In genomic region chr12:101927042-101927441, GRCh38 we compare ENCODE assay signal across 25 cellular contexts. TPM values are rescaled to one million over a fixed set of nuclear protein-coding genes. Genes with fewer than 3 reads are reported as not detected.
DNase-seq lines count a peak whose midpoint lies in the region; ATAC-seq and TF ChIP-seq lines count a peak whose summit lies in the region.
"Had no signal": no experiment of that assay in that cellular context is flagged by ENCODE, and none has a peak within 500 bp of the region (broad histone marks: within the 10 kb centered on the region; RNA-seq: fewer than 3 reads in every experiment).

No MANE protein-coding gene starts in this region.

- H3K27ac Mint-ChIP-seq in CD4-positive, alpha-beta T cell = no peak overlapping the region
- H3K27ac Mint-ChIP-seq: activated CD4-positive, alpha-beta T cell treated with anti-CD3 and anti-CD28 coated beads for 36 hours; H9 had no signal

- no peak for TF ChIP-seq POLR2A in breast epithelium (IDR thresholded peaks at IDR 0.05)

- no peak for ATAC-seq in CD4-positive, alpha-beta T cell (ENCODE audit: poor library complexity)
- ATAC-seq: activated CD4-positive, alpha-beta T cell treated with anti-CD3 and anti-CD28 coated beads for 36 hours; gastrocnemius medialis; SK-N-SH treated with all-trans-retinoic acid at 6 μM for 48 hours had no signal

- TF ChIP-seq CTCF in AG10803 (conservative IDR thresholded peaks at IDR 0.05; ENCODE audit: low read length) (no peak), breast epithelium (IDR thresholded peaks at IDR 0.05) (no peak)
- TF ChIP-seq CTCF in CD4-positive, alpha-beta T cell (IDR thresholded peaks at IDR 0.05) = no peak

- peak overlapping the region; percentile 12 for H3K9ac ChIP-seq in mesenchymal stem cell (ENCODE audit: low read length)

- H3K4me3 ChIP-seq in AG10803 (ENCODE audit: low read length) (no peak overlapping the region), mesenchymal stem cell (ENCODE audit: insufficient read depth in 1 of 2, low read depth in 1 of 2, low read length in 2 of 2) (no peak overlapping the region), breast epithelium (no peak overlapping the region)
- H3K4me3 ChIP-seq: gastrocnemius medialis, lower lobe of right lung had no signal

- no peaks in the 10 kb centered on the region for H3K4me1 Mint-ChIP-seq in CD4-positive, alpha-beta T cell (ENCODE audit: low read depth)
- H3K4me1 Mint-ChIP-seq: activated CD4-positive, alpha-beta T cell treated with anti-CD3 and anti-CD28 coated beads for 36 hours; H9 had no signal

- no peak overlapping the region for H2BK12ac ChIP-seq in mesenchymal stem cell (ENCODE audit: low read length in 2 of 2)

- H2AK5ac ChIP-seq in mesenchymal stem cell (ENCODE audit: low read length, severe bottlenecking) = no peak overlapping the region

- no peak overlapping the region for H4K91ac ChIP-seq in mesenchymal stem cell (ENCODE audit: low read length)

- no peak overlapping the region for H3K18ac ChIP-seq in mesenchymal stem cell (ENCODE audit: low read depth in 1 of 2, low read length in 2 of 2)

- H3K9me3 Mint-ChIP-seq in CD4-positive, alpha-beta T cell = no peaks in the 10 kb centered on the region

- CTCF ChIA-PET in CD4-positive, alpha-beta T cell (lab: Charles Lee) = no interaction called here

- no peak overlapping the region for H4K8ac ChIP-seq in mesenchymal stem cell (ENCODE audit: low read length)

- intact Hi-C loops in CD4-positive, alpha-beta T cell (cut with DNase I, micrococcal nuclease) = no loop called here
- intact Hi-C loops in breast epithelium (cut with DNase I; ENCODE audit: low total_unique reads) = no loop called here

- H3K4ac ChIP-seq in mesenchymal stem cell (ENCODE audit: low read depth in 1 of 2, low read length in 2 of 2) = no peak overlapping the region

- H3K27me3 ChIP-seq in mesenchymal stem cell (ENCODE audit: control insufficient read depth in 1 of 2, insufficient read depth in 1 of 2, low read length in 2 of 2) (no peaks in the 10 kb centered on the region), breast epithelium (no peaks in the 10 kb centered on the region)
- no peaks in the 10 kb centered on the region for H3K27me3 ChIP-seq in CD4-positive, alpha-beta T cell (ENCODE audit: control insufficient read depth, insufficient read depth, low read length)
- H3K27me3 ChIP-seq: gastrocnemius medialis had no signal

- no peak overlapping the region for H2BK5ac ChIP-seq in mesenchymal stem cell (ENCODE audit: low read depth, low read length, poor library complexity, severe bottlenecking)

- no peak overlapping the region for H2AFZ ChIP-seq in mesenchymal stem cell (ENCODE audit: low read depth, low read length)

- no peak overlapping the region for H3K14ac ChIP-seq in mesenchymal stem cell (ENCODE audit: low read length in 2 of 2)

- no peaks in the 10 kb centered on the region for H3K79me1 ChIP-seq in mesenchymal stem cell (replicated peaks; ENCODE audit: low read length, poor library complexity, severe bottlenecking)

- H3K9me3 ChIP-seq in mesenchymal stem cell (ENCODE audit: control insufficient read depth, low read length) = no peaks in the 10 kb centered on the region
- no peaks in the 10 kb centered on the region for H3K9me3 ChIP-seq in CD4-positive, alpha-beta T cell (ENCODE audit: control insufficient read depth, low read length)
- no peaks in the 10 kb centered on the region for H3K9me3 ChIP-seq in breast epithelium
- H3K9me3 ChIP-seq: gastrocnemius medialis, lower lobe of right lung had no signal

- no peak overlapping the region for H2BK120ac ChIP-seq in mesenchymal stem cell (ENCODE audit: low read depth, low read length)

- no peak overlapping the region for H3K4me2 ChIP-seq in mesenchymal stem cell (ENCODE audit: low read length, poor library complexity, severe bottlenecking)

- H3K4me1 ChIP-seq in mesenchymal stem cell (ENCODE audit: control insufficient read depth, insufficient read depth, low read depth, low read length) (peaks cover 5% of the 10 kb centered on the region), breast epithelium (no peaks in the 10 kb centered on the region)
- H3K4me1 ChIP-seq: gastrocnemius medialis had no signal

- no peak overlapping the region for H2BK15ac ChIP-seq in mesenchymal stem cell (ENCODE audit: low read depth, poor library complexity, severe bottlenecking)

- POLR2A ChIA-PET in CD4-positive, alpha-beta T cell (lab: Charles Lee) = no interaction called here

- DNase-seq in AG10803 (ENCODE audit: low read depth) (peak; percentile 84), ELR (ENCODE audit: low read depth) (peak; percentile 22), amniotic epithelial cell (ENCODE audit: low read depth) (peak; percentile 93), mesenchymal stem cell (peak; percentile 48), DMS153 treated with DMSO at 0.1 percent for 48 hours (lab: John Stamatoyannopoulos, UW; ENCODE audit: unreplicated experiment) (no peak), breast epithelium (ENCODE audit: low spot score in 2 of 2) (no peak), NCI-H345 (lab: John Stamatoyannopoulos, UW) (no peak)
- no peak for DNase-seq in CD4-positive, alpha-beta T cell
- DNase-seq: activated CD4-positive, alpha-beta T cell treated with anti-CD3 and anti-CD28 coated beads for 36 hours; activated naive CD4-positive, alpha-beta T cell treated with Interleukin-2 at 50 U/mL for 16 hours; activated T-cell treated with anti-CD3 and anti-CD28 coated beads, Interleukin-2, amount 50 U/mL, for 1 hour; AML-193; aorta; DND-41; gastrocnemius medialis; H9; kidney; lower lobe of right lung; NCI-H1105 treated with DMSO at 0.1 percent for 48 hours; NCI-H2081; NCI-H774; stimulated activated CD4-positive, alpha-beta T cell treated with anti-CD3 and anti-CD28 coated beads, Interleukin-1b, Interleukin-23, amount 100 ng/mL, for 48 hours; T-helper 2 cell had no signal

- H3K23ac ChIP-seq in mesenchymal stem cell (ENCODE audit: low read length in 2 of 2) = no peak overlapping the region

- H3K36me3 ChIP-seq in mesenchymal stem cell (ENCODE audit: control insufficient read depth in 1 of 2, insufficient read depth in 2 of 2, low read depth in 1 of 2, low read length in 2 of 2) (peaks cover 7 to 16% of the 10 kb centered on the region in 2 experiments), breast epithelium (no peaks in the 10 kb centered on the region)
- H3K36me3 ChIP-seq: gastrocnemius medialis had no signal

- H3K27me3 Mint-ChIP-seq in CD4-positive, alpha-beta T cell = peaks cover 10% of the 10 kb centered on the region

- H3K36me3 Mint-ChIP-seq in CD4-positive, alpha-beta T cell (ENCODE audit: low read depth) = no peaks in the 10 kb centered on the region

- H3K27ac ChIP-seq in mesenchymal stem cell (ENCODE audit: low read length, poor library complexity, severe bottlenecking) (no peak overlapping the region), breast epithelium (peak overlapping the region in 1 of 2 donors; percentile 25)
- no peak overlapping the region for H3K27ac ChIP-seq in CD4-positive, alpha-beta T cell (ENCODE audit: low read depth, low read length)
- H3K27ac ChIP-seq: gastrocnemius medialis had no signal

- H3K4me3 Mint-ChIP-seq in CD4-positive, alpha-beta T cell = no peak overlapping the region
- H3K4me3 Mint-ChIP-seq: activated CD4-positive, alpha-beta T cell treated with anti-CD3 and anti-CD28 coated beads for 36 hours; H9 had no signal

RNA-seq across cellular contexts. Expression of gene DRAM1, which starts 49.7 kb away (rescaled TPM):
- 85.6 TPM for polyA plus RNA-seq in mesenchymal stem cell (2013, experiment 1 of 2)
- 87.7 TPM for polyA plus RNA-seq in mesenchymal stem cell (2013, experiment 2 of 2)
- 1 to 10 TPM; 1.3 to 1.6 TPM for total RNA-seq in CD4-positive, alpha-beta T cell
- 10 to 100 TPM; 31.2 to 32.4 (median 31.6) TPM for total RNA-seq in breast epithelium
- total RNA-seq: OCI-LY7 had no signal

Comparison
In these comparisons a context has a peak if more than half of its experiments do, and no peak if none do; other contexts are left out.
1. DNase-seq: peak in AG10803 (single experiment), ELR (single experiment), amniotic epithelial cell (single experiment) and mesenchymal stem cell (single experiment); none in CD4-positive, alpha-beta T cell (0 of 10), DMS153 treated with DMSO at 0.1 percent for 48 hours (single experiment), breast epithelium (0 of 2) and NCI-H345 (single experiment).
2. RNA of gene DRAM1, which starts 49.7 kb away (total RNA-seq): 31.2 to 32.4 TPM in breast epithelium; 1.3 to 1.6 TPM in CD4-positive, alpha-beta T cell; every median in the first group is over 10 times any median in the second.